8 cellular contexts compared by ENCODE assay signal in genomic region chr19:6811906-6812305, GRCh38. TPM values are rescaled to one million over a fixed set of nuclear protein-coding genes. Genes with fewer than 3 reads are reported as not detected.
DNase-seq lines count a peak whose midpoint lies in the region; ATAC-seq, FAIRE-seq and TF ChIP-seq lines count a peak whose summit lies in the region.

No MANE protein-coding gene starts in this region.

- DNase-seq in A673 (ENCODE audit: low spot score) (peak; percentile 79), H54 (ENCODE audit: insufficient read length, low spot score) (peak; percentile 30), SK-N-MC (ENCODE audit: low read depth, low spot score) (peak; percentile 50), foreskin keratinocyte (peak; percentile 17 to 36), occipital lobe (lab: John Stamatoyannopoulos, UW) (no peak), mesenchymal stem cell (no peak)
- DNase-seq in activated CD4-positive, alpha-beta T cell treated with anti-CD3 and anti-CD28 coated beads for 1 hour, result no peak

- H4K91ac ChIP-seq in mesenchymal stem cell (ENCODE audit: low read length), result no peak overlapping the region

- intact Hi-C loops in A673 (cut with micrococcal nuclease; ENCODE audit: unreplicated experiment), result no loop called here

- H3K4me3 ChIP-seq in A673 (ENCODE audit: low read depth, low read length, poor library complexity, severe bottlenecking) (no peak overlapping the region), SK-N-MC (no peak overlapping the region), mesenchymal stem cell (ENCODE audit: insufficient read depth in 1 of 2, low read depth in 1 of 2, low read length in 2 of 2) (no peak overlapping the region)

- H3K4ac ChIP-seq in mesenchymal stem cell (ENCODE audit: low read depth in 1 of 2, low read length in 2 of 2), result no peak overlapping the region

- no peak overlapping the region for H3K18ac ChIP-seq in mesenchymal stem cell (ENCODE audit: low read depth in 1 of 2, low read length in 2 of 2)

- CTCF ChIA-PET in A673 (lab: Charles Lee), result no interaction called here

- H3K23ac ChIP-seq in mesenchymal stem cell (ENCODE audit: low read length in 2 of 2), result no peak overlapping the region

- 15% methylated on average over 2 of the region's 2 CpGs for WGBS in mesenchymal stem cell

- TF ChIP-seq POLR2A in H54 (IDR thresholded peaks at IDR 0.05; ENCODE audit: low read depth, low read length), result no peak

- H2BK12ac ChIP-seq in mesenchymal stem cell (ENCODE audit: low read length in 2 of 2), result no peak overlapping the region

- H3K27ac ChIP-seq in A673 (ENCODE audit: low read depth, low read length, poor library complexity, severe bottlenecking) (no peak overlapping the region), SK-N-MC (no peak overlapping the region), foreskin keratinocyte (no peak overlapping the region), mesenchymal stem cell (ENCODE audit: low read length, poor library complexity, severe bottlenecking) (no peak overlapping the region)

- no peak overlapping the region for H2BK120ac ChIP-seq in mesenchymal stem cell (ENCODE audit: low read depth, low read length)

- ATAC-seq in foreskin keratinocyte, result no peak
- no peak for ATAC-seq in GM18498 (IDR thresholded peaks at IDR 0.05; ENCODE audit: unreplicated experiment)

- TF ChIP-seq CTCF in A673 (conservative IDR thresholded peaks at IDR 0.05; ENCODE audit: low read depth, low read length), result no peak
- no peak for TF ChIP-seq CTCF in foreskin keratinocyte (conservative IDR thresholded peaks at IDR 0.05)

- H3K4me2 ChIP-seq in mesenchymal stem cell (ENCODE audit: low read length, poor library complexity, severe bottlenecking), result no peak overlapping the region

- peaks cover 4% of the 10 kb centered on the region for H3K36me3 ChIP-seq in A673 (ENCODE audit: insufficient read depth, low read length, poor library complexity, severe bottlenecking)
- H3K36me3 ChIP-seq in SK-N-MC (ENCODE audit: insufficient read depth, low read length), result no peaks in the 10 kb centered on the region
- H3K36me3 ChIP-seq in mesenchymal stem cell (ENCODE audit: control insufficient read depth in 1 of 2, insufficient read depth in 2 of 2, low read depth in 1 of 2, low read length in 2 of 2), result no peaks in the 10 kb centered on the region

- H2BK15ac ChIP-seq in mesenchymal stem cell (ENCODE audit: low read depth, poor library complexity, severe bottlenecking), result no peak overlapping the region

- no peaks in the 10 kb centered on the region for H3K79me1 ChIP-seq in mesenchymal stem cell (replicated peaks; ENCODE audit: low read length, poor library complexity, severe bottlenecking)

- H3K9ac ChIP-seq in SK-N-MC (ENCODE audit: insufficient read length) (no peak overlapping the region), mesenchymal stem cell (ENCODE audit: low read length) (no peak overlapping the region)

- no peak overlapping the region for H2BK5ac ChIP-seq in mesenchymal stem cell (ENCODE audit: low read depth, low read length, poor library complexity, severe bottlenecking)

- H3K27me3 ChIP-seq in A673 (replicated peaks; ENCODE audit: insufficient read depth, low read depth, low read length, poor library complexity) (no peaks in the 10 kb centered on the region), foreskin keratinocyte (no peaks in the 10 kb centered on the region), mesenchymal stem cell (ENCODE audit: control insufficient read depth in 1 of 2, insufficient read depth in 1 of 2, low read length in 2 of 2) (peaks cover 0 to 6% of the 10 kb centered on the region in 2 experiments)

- H2AK5ac ChIP-seq in mesenchymal stem cell (ENCODE audit: low read length, severe bottlenecking), result no peak overlapping the region

- no peaks in the 10 kb centered on the region for H3K4me1 ChIP-seq in A673 (ENCODE audit: insufficient read depth, low read length, poor library complexity, severe bottlenecking)
- no peaks in the 10 kb centered on the region for H3K4me1 ChIP-seq in foreskin keratinocyte
- H3K4me1 ChIP-seq in mesenchymal stem cell (ENCODE audit: control insufficient read depth, insufficient read depth, low read depth, low read length), result no peaks in the 10 kb centered on the region

- H2AFZ ChIP-seq in mesenchymal stem cell (ENCODE audit: low read depth, low read length), result no peak overlapping the region

- H4K8ac ChIP-seq in mesenchymal stem cell (ENCODE audit: low read length), result no peak overlapping the region

- POLR2A ChIA-PET in A673 (lab: Charles Lee; ENCODE audit: low non-redundant PET), result no interaction called here

- no TSS peak for BruUV-seq in A673 (replicated peaks; lab: Mats Ljungman, UMichigan)

- peak; percentile 80 for FAIRE-seq in H54 (lab: Jason Lieb, UNC)

- no peak overlapping the region for H3K14ac ChIP-seq in mesenchymal stem cell (ENCODE audit: low read length in 2 of 2)

- no peaks in the 10 kb centered on the region for H3K9me3 ChIP-seq in A673 (ENCODE audit: low read depth, low read length, poor library complexity, severe bottlenecking)
- H3K9me3 ChIP-seq in SK-N-MC (ENCODE audit: low read depth, low read length), result no peaks in the 10 kb centered on the region
- peaks cover 4% of the 10 kb centered on the region for H3K9me3 ChIP-seq in mesenchymal stem cell (ENCODE audit: control insufficient read depth, low read length)

RNA-seq across cellular contexts. Expression of gene VAV1, which starts 39.4 kb away (rescaled TPM):
- total RNA-seq in A673 (2021) (51.6 and 54.9 TPM in 2 replicates), foreskin keratinocyte (0.14 and 0.34 TPM in 2 replicates), occipital lobe (2.5 TPM)
- 0.09 and 0.15 TPM in 2 replicates for polyA plus RNA-seq in foreskin keratinocyte
- not detected for polyA plus RNA-seq in mesenchymal stem cell (2013, experiment 1 of 2)
- polyA plus RNA-seq in mesenchymal stem cell (2013, experiment 2 of 2), result not detected

RNA-seq across cellular contexts. Expression of gene SH2D3A, which starts 44.7 kb away (rescaled TPM):
- total RNA-seq in A673 (2021), result 0.95 and 1.7 TPM in 2 replicates
- 49.3 and 57.8 TPM in 2 replicates for total RNA-seq in foreskin keratinocyte
- 54.1 and 56.0 TPM in 2 replicates for polyA plus RNA-seq in foreskin keratinocyte
- not detected for total RNA-seq in occipital lobe
- polyA plus RNA-seq in mesenchymal stem cell (2013, experiment 1 of 2), result not detected
- 0.07 TPM for polyA plus RNA-seq in mesenchymal stem cell (2013, experiment 2 of 2)

Comparison
In these comparisons a context has a peak if more than half of its experiments do, and no peak if none do; other contexts are left out.
1. DNase-seq: peak in A673 (single experiment), H54 (single experiment), SK-N-MC (single experiment) and foreskin keratinocyte (2 of 2); none in activated CD4-positive, alpha-beta T cell treated with anti-CD3 and anti-CD28 coated beads for 1 hour (single experiment), occipital lobe (single experiment) and mesenchymal stem cell (single experiment).
2. RNA of gene VAV1, which starts 39.4 kb away (total RNA-seq): 51.6 to 54.9 TPM in A673; 2.5 TPM in occipital lobe (single experiment) and 0.14 to 0.34 TPM in foreskin keratinocyte; every median in the first group is over 10 times any median in the second.
3. RNA of gene SH2D3A, which starts 44.7 kb away (total RNA-seq): 49.3 to 57.8 TPM in foreskin keratinocyte; 0.95 to 1.7 TPM in A673 and not detected in occipital lobe (single experiment); every median in the first group is over 10 times any median in the second.